Comparison of ENCODE assay signal across 23 cellular contexts in the genomic region with DNA sequence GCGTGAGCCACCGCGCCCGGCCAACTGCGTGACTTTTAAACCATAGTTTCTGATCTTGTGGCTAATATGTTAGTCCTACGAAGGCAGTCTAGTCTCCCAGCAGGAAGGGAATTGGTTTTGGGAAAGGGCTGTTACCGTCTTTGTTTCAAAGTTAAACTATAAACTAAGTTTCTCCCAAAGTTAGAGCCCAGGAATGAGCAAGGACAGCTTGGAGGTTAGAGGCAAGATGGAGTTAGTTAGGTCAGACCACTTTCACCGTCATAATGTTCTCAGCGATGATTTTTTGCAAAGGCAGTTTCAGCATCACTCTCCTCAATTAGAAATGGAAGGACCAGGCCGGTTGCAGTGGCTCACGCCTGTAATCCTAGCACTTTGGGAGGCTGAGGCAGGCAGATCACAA. TPM values are rescaled to one million over a fixed set of nuclear protein-coding genes. Genes with fewer than 3 reads are reported as not detected.
DNase-seq lines count a peak whose midpoint lies in the region; ATAC-seq, FAIRE-seq and TF ChIP-seq lines count a peak whose summit lies in the region.
"Had no signal": no experiment of that assay in that cellular context is flagged by ENCODE, and none has a peak within 500 bp of the region (broad histone marks: within the 10 kb centered on the region; RNA-seq: fewer than 3 reads in every experiment).

No MANE protein-coding gene starts in this region.

- H3K27ac ChIP-seq in GM23338 (ENCODE audit: low read depth) (no peak overlapping the region), K562 (ENCODE audit: extremely low read depth, low read depth, low read length) (no peak overlapping the region)
- H3K27ac ChIP-seq: BLaER1, C4-2B had no signal

- H3K4me2 ChIP-seq in GM23338 (no peak overlapping the region), K562 (ENCODE audit: insufficient read depth, low read length) (no peak overlapping the region)
- H3K4me2 ChIP-seq: BLaER1 had no signal

- no peaks in the 10 kb centered on the region for H3K9me1 ChIP-seq in K562 (ENCODE audit: control insufficient read depth, insufficient read depth, low read length)

- FAIRE-seq in K562 (lab: Jason Lieb, UNC) = no peak
- FAIRE-seq: A204.1, D721Med, G401.6, GM12891, GM19239 had no signal

- DNase-seq in GM23338 (ENCODE audit: low spot score) = no peak
- DNase-seq in K562 (ENCODE audit: extremely low read depth in 1 of 4, low spot score in 3 of 4) = no peak
- no peak for DNase-seq in effector CD8-positive, alpha-beta T cell (lab: John Stamatoyannopoulos, UW)
- DNase-seq in GM20000 (ENCODE audit: low spot score) = no peak
- DNase-seq: 8988T; ACHN; BE2C; Caco-2; Calu3; CD4-positive, alpha-beta T cell; CD8-positive, alpha-beta T cell; DMS79 treated with DMSO at 0.1 percent for 48 hours; GF-D8 had no signal

- H3K4me3 ChIP-seq in GM23338 = no peak overlapping the region
- H3K4me3 ChIP-seq in K562 = no peak overlapping the region
- H3K4me3 ChIP-seq: BLaER1 had no signal

- in situ Hi-C loops in K562 (cut with MboI) = no loop called here

- POLR2A ChIA-PET in K562 (lab: Yijun Ruan, JAX) = interaction anchor here (1.0 to 1.3 kb wide), 3 partner anchors 9 to 95 kb away, joined by 3 to 4 read pairs (median 3); no protein-coding TSS in a partner anchor

- H3K4me1 Mint-ChIP-seq in GM23338 = no peaks in the 10 kb centered on the region; the same call in 2 of the 3 replicates

- TF ChIP-seq CTCF in GM23338 (conservative IDR thresholded peaks at IDR 0.05; ENCODE audit: low read depth in 2 of 2) (no peak), K562 (IDR thresholded peaks at IDR 0.05 in 2 of 3, conservative IDR thresholded peaks at IDR 0.05 in 1 of 3; ENCODE audit: insufficient read depth in 2 of 3, low read depth in 1 of 3, low read length in 3 of 3) (no peak), GM20000 (IDR thresholded peaks at IDR 0.05; ENCODE audit: extremely low read depth, missing control alignments) (no peak)

- no peaks in the 10 kb centered on the region for H3K79me2 ChIP-seq in GM23338 (replicated peaks; ENCODE audit: insufficient read depth)
- no peaks in the 10 kb centered on the region for H3K79me2 ChIP-seq in K562 (ENCODE audit: control insufficient read depth, insufficient read depth, low read length)

- no TSS peak for BruUV-seq in K562 (replicated peaks; lab: Mats Ljungman, UMichigan)

- H3K9me3 ChIP-seq in K562 (replicated peaks; ENCODE audit: control insufficient read depth, insufficient read depth, low read depth, low read length) = no peaks in the 10 kb centered on the region
- H3K9me3 ChIP-seq: BE2C, Caco-2 had no signal

- no peak for TF ChIP-seq RAD21 in K562 (CRISPR knock-in tag; conservative IDR thresholded peaks at IDR 0.05 in 1 of 2, IDR thresholded peaks at IDR 0.05 in 1 of 2)

- peaks cover 57% of the 10 kb centered on the region for H3K9me3 Mint-ChIP-seq in GM23338
- H3K9me3 Mint-ChIP-seq: CD4-positive, alpha-beta T cell; CD8-positive, alpha-beta T cell had no signal

- H3K4me1 ChIP-seq in GM23338 (ENCODE audit: insufficient read depth) = no peaks in the 10 kb centered on the region
- H3K4me1 ChIP-seq in K562 (replicated peaks in 1 of 2; ENCODE audit: control insufficient read depth in 2 of 2, insufficient read depth in 2 of 2, low read length in 2 of 2) = peaks cover 0 to 7% of the 10 kb centered on the region in 2 experiments; a peak in 1 of 5 replicates
- H3K4me1 ChIP-seq: BE2C, Caco-2 had no signal

- no peak overlapping the region for H3K27ac Mint-ChIP-seq in GM23338
- H3K27ac Mint-ChIP-seq: CD4-positive, alpha-beta T cell; CD8-positive, alpha-beta T cell had no signal

- TF ChIP-seq EP300 in K562 (IDR thresholded peaks at IDR 0.05; ENCODE audit: low read length) = no peak

- no peak overlapping the region for H3K4me3 Mint-ChIP-seq in GM23338
- H3K4me3 Mint-ChIP-seq: CD4-positive, alpha-beta T cell; CD8-positive, alpha-beta T cell had no signal

- peaks cover 7% of the 10 kb centered on the region for H3K27me3 Mint-ChIP-seq in GM23338 (ENCODE audit: insufficient read depth, low read depth, poor library complexity)

- H4K20me1 ChIP-seq in GM23338 (replicated peaks; ENCODE audit: insufficient read depth) (no peaks in the 10 kb centered on the region), K562 (replicated peaks; ENCODE audit: control insufficient read depth, insufficient read depth, low read length) (no peaks in the 10 kb centered on the region)
- H4K20me1 ChIP-seq: BLaER1 had no signal

- peaks cover 4% of the 10 kb centered on the region; the same call in 1 of the 2 replicates for H3K9me2 ChIP-seq in GM23338 (ENCODE audit: insufficient read depth)

- H2AFZ ChIP-seq in GM23338 = peak overlapping the region; percentile 52; the same call in 1 of the 2 replicates
- no peak overlapping the region for H2AFZ ChIP-seq in K562 (ENCODE audit: low read depth, low read length)

- ATAC-seq in GM23338 = no peak
- ATAC-seq in K562 = no peak
- ATAC-seq in HG02970 (IDR thresholded peaks at IDR 0.05; ENCODE audit: low FRiP score, unreplicated experiment) = no peak
- ATAC-seq: CD8-positive, alpha-beta T cell had no signal

- no peaks in the 10 kb centered on the region for H3F3A ChIP-seq in GM23338 (replicated peaks; ENCODE audit: low read depth)

- intact Hi-C loops in K562 (cut with micrococcal nuclease) = no loop called here

- no peak overlapping the region for H3K9ac ChIP-seq in K562 (ENCODE audit: insufficient read depth in 1 of 2, low read depth in 2 of 2, low read length in 2 of 2)
- H3K9ac ChIP-seq: BLaER1 had no signal

- CTCF ChIA-PET in K562 (lab: Yijun Ruan, JAX; ENCODE audit: low intra/inter-chr PET ratio) = no interaction called here

- WGBS in K562 (ENCODE audit: insufficient coverage, low coverage, missing lambda C conversion rate) = 68% methylated on average over 11 of the region's 11 CpGs

- no peaks in the 10 kb centered on the region for H3K27me3 ChIP-seq in GM23338 (ENCODE audit: insufficient read depth)
- no peaks in the 10 kb centered on the region; a peak in 1 of 5 replicates for H3K27me3 ChIP-seq in K562 (ENCODE audit: control insufficient read depth in 2 of 2, insufficient read depth in 2 of 2, low read length in 2 of 2)
- H3K27me3 ChIP-seq: BLaER1 had no signal

- H3K36me3 ChIP-seq in GM23338 (ENCODE audit: insufficient read depth) = no peaks in the 10 kb centered on the region
- no peaks in the 10 kb centered on the region for H3K36me3 ChIP-seq in K562 (ENCODE audit: control insufficient read depth, insufficient read depth, low read length)
- H3K36me3 ChIP-seq: BE2C, BLaER1 had no signal

- H3K36me3 Mint-ChIP-seq in GM23338 (ENCODE audit: low read depth) = no peaks in the 10 kb centered on the region
- H3K36me3 Mint-ChIP-seq: CD8-positive, alpha-beta T cell had no signal

- TF ChIP-seq POLR2A in K562 (conservative IDR thresholded peaks at IDR 0.05) = no peak

RNA-seq across cellular contexts. Expression of a gene that starts 17.7 kb away (rescaled TPM):
- total RNA-seq in GM23338 (2014; rRNA removed; shearing (Covaris generic)) = 2.4 and 2.9 TPM in 2 replicates
- polyA plus RNA-seq in GM23338 (2016; fragmentation: Nextera tagmentation; extraction: Ambion mirVana) = 2.3 and 2.4 TPM in 2 replicates
- total RNA-seq in K562 (2011; cell fraction: chromatin; rRNA removed; ENCODE audit: low replicate concordance) = 47.3 and 143 TPM in 2 replicates
- 41.1 and 66.9 TPM in 2 replicates for total RNA-seq in K562 (2011; cell fraction: nucleolus; rRNA removed)
- total RNA-seq in K562 (2011; cell fraction: nucleoplasm; rRNA removed) = 46.1 and 57.8 TPM in 2 replicates
- total RNA-seq in K562 (2014; rRNA removed) = 8.2 and 15.2 TPM in 2 replicates
- total RNA-seq in K562 (2014; rRNA removed; fragmentation: Illumina TruSeq; extraction: Trizol) = 4.3 and 5.6 TPM in 2 replicates
- 4.4 and 4.7 TPM in 2 replicates for total RNA-seq in K562 (2015; rRNA removed; fragmentation: Illumina TruSeq; extraction: Trizol)
- total RNA-seq in K562 (2021) = 15.6 and 17.3 TPM in 2 replicates
- 9.8 and 13.6 TPM in 2 replicates for polyA plus RNA-seq in K562 (2011; rRNA removed)
- polyA plus RNA-seq in K562 (2011; cell fraction: cytosol; rRNA removed) = 9.0 and 9.5 TPM in 2 replicates
- polyA plus RNA-seq in K562 (2011; cell fraction: nucleus; rRNA removed) = 38.9 and 80.5 TPM in 2 replicates
- 7.8 and 9.1 TPM in 2 replicates for polyA plus RNA-seq in K562 (2012)
- 12.3 and 13.9 TPM in 2 replicates for polyA plus RNA-seq in K562 (2014; fragmentation: Illumina TruSeq; extraction: Trizol)
- polyA plus RNA-seq in K562 (2014; fragmentation: Nextera tagmentation; extraction: Ambion mirVana) = 1 to 10 TPM; 4.4 to 6.4 TPM
- 14.9 and 19.2 TPM in 2 replicates for polyA plus RNA-seq in K562 (2014; rRNA removed)
- polyA minus RNA-seq in K562 (2011; rRNA and poly(A)+ RNA removed) = 23.0 and 24.7 TPM in 2 replicates
- 9.8 and 11.3 TPM in 2 replicates for polyA minus RNA-seq in K562 (2011; cell fraction: cytosol; rRNA and poly(A)+ RNA removed)
- polyA minus RNA-seq in K562 (2011; cell fraction: nucleus; rRNA and poly(A)+ RNA removed) = 27.9 and 28.3 TPM in 2 replicates
- total RNA-seq: Calu3 had no signal

RNA-seq across cellular contexts. Expression of a gene that starts 39.0 kb away (rescaled TPM):
- not detected in 2 replicates for total RNA-seq in GM23338 (2014; rRNA removed; shearing (Covaris generic))
- polyA plus RNA-seq in GM23338 (2016; fragmentation: Nextera tagmentation; extraction: Ambion mirVana) = not detected in 2 replicates
- not detected in 2 replicates for total RNA-seq in K562 (2011; cell fraction: chromatin; rRNA removed; ENCODE audit: low replicate concordance)
- not detected in 2 replicates for total RNA-seq in K562 (2011; cell fraction: nucleolus; rRNA removed)
- not detected in 2 replicates for total RNA-seq in K562 (2011; cell fraction: nucleoplasm; rRNA removed)
- not detected in 2 replicates for total RNA-seq in K562 (2014; rRNA removed)
- total RNA-seq in K562 (2014; rRNA removed; fragmentation: Illumina TruSeq; extraction: Trizol) = not detected in 2 replicates
- not detected in 2 replicates for total RNA-seq in K562 (2015; rRNA removed; fragmentation: Illumina TruSeq; extraction: Trizol)
- total RNA-seq in K562 (2021) = not detected in 2 replicates
- polyA plus RNA-seq in K562 (2011; rRNA removed) = not detected in 2 replicates
- not detected in 2 replicates for polyA plus RNA-seq in K562 (2011; cell fraction: cytosol; rRNA removed)
- not detected in 2 replicates for polyA plus RNA-seq in K562 (2011; cell fraction: nucleus; rRNA removed)
- not detected in 2 replicates for polyA plus RNA-seq in K562 (2012)
- polyA plus RNA-seq in K562 (2014; fragmentation: Illumina TruSeq; extraction: Trizol) = not detected in 2 replicates
- polyA plus RNA-seq in K562 (2014; fragmentation: Nextera tagmentation; extraction: Ambion mirVana) = not detected
- not detected in 2 replicates for polyA plus RNA-seq in K562 (2014; rRNA removed)
- polyA minus RNA-seq in K562 (2011; rRNA and poly(A)+ RNA removed) = not detected in 2 replicates
- polyA minus RNA-seq in K562 (2011; cell fraction: cytosol; rRNA and poly(A)+ RNA removed) = not detected in 2 replicates
- not detected in 2 replicates for polyA minus RNA-seq in K562 (2011; cell fraction: nucleus; rRNA and poly(A)+ RNA removed)
- total RNA-seq: A673; Caco-2; Calu3; CD4-positive, alpha-beta T cell; CD8-positive, alpha-beta T cell had no signal
- polyA plus RNA-seq: AG04450 had no signal

RNA-seq across cellular contexts. Expression of a gene that starts 39.0 kb away (rescaled TPM):
- total RNA-seq in GM23338 (2014; rRNA removed; shearing (Covaris generic)) = not detected in 2 replicates
- 0.03 TPM in 2 replicates for polyA plus RNA-seq in GM23338 (2016; fragmentation: Nextera tagmentation; extraction: Ambion mirVana)
- not detected in 2 replicates for total RNA-seq in K562 (2011; cell fraction: chromatin; rRNA removed; ENCODE audit: low replicate concordance)
- not detected in 2 replicates for total RNA-seq in K562 (2011; cell fraction: nucleolus; rRNA removed)
- not detected in 2 replicates for total RNA-seq in K562 (2011; cell fraction: nucleoplasm; rRNA removed)
- 0.08 and 0.14 TPM in 2 replicates for total RNA-seq in K562 (2014; rRNA removed)
- total RNA-seq in K562 (2014; rRNA removed; fragmentation: Illumina TruSeq; extraction: Trizol) = under 0.01 and 0.04 TPM in 2 replicates
- total RNA-seq in K562 (2015; rRNA removed; fragmentation: Illumina TruSeq; extraction: Trizol) = 0.04 and 0.18 TPM in 2 replicates
- 0.16 TPM in 1 of 2 replicates, not detected in the other for total RNA-seq in K562 (2021)
- polyA plus RNA-seq in K562 (2011; rRNA removed) = not detected in 2 replicates
- polyA plus RNA-seq in K562 (2011; cell fraction: cytosol; rRNA removed) = 0.06 TPM in 1 of 2 replicates, not detected in the other
- not detected in 2 replicates for polyA plus RNA-seq in K562 (2011; cell fraction: nucleus; rRNA removed)
- 0.06 and 0.09 TPM in 2 replicates for polyA plus RNA-seq in K562 (2012)
- polyA plus RNA-seq in K562 (2014; fragmentation: Illumina TruSeq; extraction: Trizol) = 0.07 TPM in 1 of 2 replicates, not detected in the other
- polyA plus RNA-seq in K562 (2014; fragmentation: Nextera tagmentation; extraction: Ambion mirVana) = under 1 TPM; 0.08 to 0.11 TPM
- polyA plus RNA-seq in K562 (2014; rRNA removed) = 0.01 TPM in 1 of 2 replicates, not detected in the other
- polyA minus RNA-seq in K562 (2011; rRNA and poly(A)+ RNA removed) = not detected in 2 replicates
- polyA minus RNA-seq in K562 (2011; cell fraction: cytosol; rRNA and poly(A)+ RNA removed) = not detected in 2 replicates
- not detected in 2 replicates for polyA minus RNA-seq in K562 (2011; cell fraction: nucleus; rRNA and poly(A)+ RNA removed)
- total RNA-seq: A673; Caco-2; Calu3; CD4-positive, alpha-beta T cell; CD8-positive, alpha-beta T cell had no signal
- polyA plus RNA-seq: AG04450 had no signal

RNA-seq across cellular contexts. Expression of a gene that starts 52.7 kb away (rescaled TPM):
- total RNA-seq in GM23338 (2014; rRNA removed; shearing (Covaris generic)) = not detected in 2 replicates
- polyA plus RNA-seq in GM23338 (2016; fragmentation: Nextera tagmentation; extraction: Ambion mirVana) (not detected in 2 replicates), K562 (2011; rRNA removed) (not detected in 2 replicates), K562 (2014; fragmentation: Illumina TruSeq; extraction: Trizol) (not detected in 2 replicates), K562 (2014; fragmentation: Nextera tagmentation; extraction: Ambion mirVana) (not detected), K562 (2014; rRNA removed) (not detected in 2 replicates)
- total RNA-seq in K562 (2011; cell fraction: chromatin; rRNA removed; ENCODE audit: low replicate concordance) = not detected in 2 replicates
- not detected in 2 replicates for total RNA-seq in K562 (2011; cell fraction: nucleolus; rRNA removed)
- not detected in 2 replicates for total RNA-seq in K562 (2011; cell fraction: nucleoplasm; rRNA removed)
- total RNA-seq in K562 (2014; rRNA removed) (not detected in 2 replicates), K562 (2014; rRNA removed; fragmentation: Illumina TruSeq; extraction: Trizol) (not detected in 2 replicates), K562 (2015; rRNA removed; fragmentation: Illumina TruSeq; extraction: Trizol) (not detected in 2 replicates), K562 (2021) (not detected in 2 replicates)
- polyA plus RNA-seq in K562 (2011; cell fraction: cytosol; rRNA removed) = not detected in 2 replicates
- polyA plus RNA-seq in K562 (2011; cell fraction: nucleus; rRNA removed) = not detected in 2 replicates
- not detected in 2 replicates for polyA plus RNA-seq in K562 (2012)
- polyA minus RNA-seq in K562 (2011; rRNA and poly(A)+ RNA removed) = not detected in 2 replicates
- polyA minus RNA-seq in K562 (2011; cell fraction: cytosol; rRNA and poly(A)+ RNA removed) = not detected in 2 replicates
- polyA minus RNA-seq in K562 (2011; cell fraction: nucleus; rRNA and poly(A)+ RNA removed) = not detected in 2 replicates
- total RNA-seq: A673; Caco-2; Calu3; CD4-positive, alpha-beta T cell; CD8-positive, alpha-beta T cell had no signal
- polyA plus RNA-seq: AG04450 had no signal
